ENCODE assay signal across 10 cellular contexts in the genomic region with DNA sequence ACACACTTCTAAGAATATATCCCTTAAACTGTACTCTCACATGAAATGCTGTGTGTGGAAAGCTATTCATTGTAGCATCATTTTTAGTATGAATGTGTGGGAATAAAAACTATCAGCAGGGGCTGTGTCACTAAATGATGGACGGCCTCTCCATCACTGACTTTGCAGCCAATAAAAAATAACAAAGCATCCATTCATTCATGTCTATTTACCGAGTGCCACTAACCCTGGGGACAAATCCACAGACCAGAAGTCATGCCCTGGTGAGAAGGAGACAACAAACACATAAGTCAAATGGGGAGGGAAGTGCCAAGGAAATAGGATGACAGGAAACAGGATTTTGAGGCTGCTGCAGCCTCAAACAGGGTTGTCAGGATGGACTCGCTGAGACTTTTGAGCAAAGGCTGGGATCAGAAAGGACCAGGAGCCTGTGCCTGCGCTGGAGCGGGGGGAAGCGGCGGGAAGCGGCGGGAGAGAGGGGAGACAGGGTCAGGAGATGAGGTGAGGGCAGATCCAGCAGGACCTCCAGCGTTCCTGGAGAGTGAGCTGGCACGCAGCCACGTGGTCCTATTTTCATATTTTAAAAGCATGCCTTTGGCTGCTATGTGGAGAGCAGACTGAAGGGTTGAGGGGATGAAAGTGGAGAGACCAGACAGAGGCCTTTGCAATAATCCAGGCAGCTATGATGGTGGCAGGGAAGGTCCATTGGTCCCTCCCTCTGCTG. TPM values are rescaled to one million over a fixed set of nuclear protein-coding genes. Genes with fewer than 3 reads are reported as not detected.
DNase-seq lines count a peak whose midpoint lies in the region; ATAC-seq lines count a peak whose summit lies in the region.
"Had no signal": no experiment of that assay in that cellular context is flagged by ENCODE, and none has a peak within 500 bp of the region (broad histone marks: within the 10 kb centered on the region; RNA-seq: fewer than 3 reads in every experiment).

No MANE protein-coding gene starts in this region.

- peak overlapping the region; percentile 63 to 85 (median 69) for H3K4me3 Mint-ChIP-seq in CD4-positive, CD25-positive, alpha-beta regulatory T cell
- H3K4me3 Mint-ChIP-seq in T-helper 17 cell = peak overlapping the region; percentile 66

- no peak overlapping the region for H3K27ac Mint-ChIP-seq in CD4-positive, CD25-positive, alpha-beta regulatory T cell
- peak overlapping the region; percentile 41 for H3K27ac Mint-ChIP-seq in T-helper 17 cell

- ATAC-seq in CD4-positive, CD25-positive, alpha-beta regulatory T cell (ENCODE audit: low read depth in 2 of 2) = no peak
- no peak for ATAC-seq in T-helper 17 cell
- ATAC-seq in HG02759 (IDR thresholded peaks at IDR 0.05; ENCODE audit: unreplicated experiment) = no peak
- no peak for ATAC-seq in left cardiac atrium

- H3K9me3 Mint-ChIP-seq in CD4-positive, CD25-positive, alpha-beta regulatory T cell = peaks cover 0 to 2% (median 0%) of the 10 kb centered on the region in 7 donors

- H3K36me3 ChIP-seq in CD4-positive, CD25-positive, alpha-beta regulatory T cell (ENCODE audit: control insufficient read depth, insufficient read depth, low read length) = peaks cover 1% of the 10 kb centered on the region
- H3K36me3 ChIP-seq: suprapubic skin had no signal

- no peaks in the 10 kb centered on the region for H3K36me3 Mint-ChIP-seq in CD4-positive, CD25-positive, alpha-beta regulatory T cell
- peaks cover 4% of the 10 kb centered on the region for H3K36me3 Mint-ChIP-seq in T-helper 17 cell (ENCODE audit: low read depth)

- H3K4me1 ChIP-seq in CD4-positive, CD25-positive, alpha-beta regulatory T cell (ENCODE audit: control insufficient read depth, insufficient read depth, low read length, poor library complexity, severe bottlenecking) = peaks cover 25% of the 10 kb centered on the region

- H3K9me3 ChIP-seq in CD4-positive, CD25-positive, alpha-beta regulatory T cell (ENCODE audit: control insufficient read depth in 2 of 2, low read length in 2 of 2) = no peaks in the 10 kb centered on the region
- no peaks in the 10 kb centered on the region for H3K9me3 ChIP-seq in T-helper 17 cell (ENCODE audit: control insufficient read depth, low read length, poor library complexity, severe bottlenecking)
- H3K9me3 ChIP-seq: Caco-2, suprapubic skin had no signal

- intact Hi-C loops in left cardiac atrium (cut with DNase I) = no loop called here

- H3K4me3 ChIP-seq in CD4-positive, CD25-positive, alpha-beta regulatory T cell (ENCODE audit: low read depth, low read length) = no peak overlapping the region
- H3K4me3 ChIP-seq: suprapubic skin had no signal

- no peak for DNase-seq in CD4-positive, CD25-positive, alpha-beta regulatory T cell
- DNase-seq in COLO668 (lab: John Stamatoyannopoulos, UW; ENCODE audit: unreplicated experiment) = peak; percentile 30
- DNase-seq in T-helper 17 cell = no peak
- peak; percentile 25 for DNase-seq in midbrain (lab: John Stamatoyannopoulos, UW)
- no peak for DNase-seq in RPMI8226
- DNase-seq in left cardiac atrium = no peak
- DNase-seq: Caco-2, NCI-H1105 had no signal

- H3K4me1 Mint-ChIP-seq in CD4-positive, CD25-positive, alpha-beta regulatory T cell = peaks cover 0 to 22% (median 19%) of the 10 kb centered on the region in 4 donors
- H3K4me1 Mint-ChIP-seq in T-helper 17 cell = peaks cover 19% of the 10 kb centered on the region

- H3K27me3 Mint-ChIP-seq in CD4-positive, CD25-positive, alpha-beta regulatory T cell = peaks cover 38% of the 10 kb centered on the region
- H3K27me3 Mint-ChIP-seq in T-helper 17 cell = peaks cover 38% of the 10 kb centered on the region

- no peaks in the 10 kb centered on the region for H3K27me3 ChIP-seq in CD4-positive, CD25-positive, alpha-beta regulatory T cell (ENCODE audit: control insufficient read depth, insufficient read depth, low read length)

- H3K27ac ChIP-seq in CD4-positive, CD25-positive, alpha-beta regulatory T cell (ENCODE audit: insufficient read depth, low read length, poor library complexity, severe bottlenecking) = no peak overlapping the region
- H3K27ac ChIP-seq: suprapubic skin had no signal

RNA-seq across cellular contexts. Expression of a gene that starts 2.2 kb away (rescaled TPM):
- total RNA-seq in CD4-positive, CD25-positive, alpha-beta regulatory T cell = 34.9 TPM
- 1 to 10 TPM; 1.6 to 4.1 (median 3.4) TPM for polyA plus RNA-seq in CD4-positive, CD25-positive, alpha-beta regulatory T cell
- 10 to 100 TPM; 31.3 to 35.8 TPM for total RNA-seq in T-helper 17 cell
- total RNA-seq in left cardiac atrium = 1 to 10 TPM; 8.9 to 9.4 TPM

RNA-seq across cellular contexts. Expression of a gene that starts 54.3 kb away (rescaled TPM):
- total RNA-seq in CD4-positive, CD25-positive, alpha-beta regulatory T cell = 71.9 TPM
- 10 to 100 TPM; 35.7 to 45.1 (median 38.7) TPM for polyA plus RNA-seq in CD4-positive, CD25-positive, alpha-beta regulatory T cell
- 10 to 100 TPM; 47.3 to 53.0 TPM for total RNA-seq in T-helper 17 cell
- 10 to 100 TPM; 39.4 to 45.2 TPM for total RNA-seq in left cardiac atrium

Comparison
In these comparisons a context has a peak if more than half of its experiments do, and no peak if none do; other contexts are left out.
1. DNase-seq: peak in COLO668 (single experiment) and midbrain (single experiment); none in CD4-positive, CD25-positive, alpha-beta regulatory T cell (0 of 3), T-helper 17 cell (0 of 3), RPMI8226 (single experiment) and left cardiac atrium (single experiment).